In the genomic region with DNA sequence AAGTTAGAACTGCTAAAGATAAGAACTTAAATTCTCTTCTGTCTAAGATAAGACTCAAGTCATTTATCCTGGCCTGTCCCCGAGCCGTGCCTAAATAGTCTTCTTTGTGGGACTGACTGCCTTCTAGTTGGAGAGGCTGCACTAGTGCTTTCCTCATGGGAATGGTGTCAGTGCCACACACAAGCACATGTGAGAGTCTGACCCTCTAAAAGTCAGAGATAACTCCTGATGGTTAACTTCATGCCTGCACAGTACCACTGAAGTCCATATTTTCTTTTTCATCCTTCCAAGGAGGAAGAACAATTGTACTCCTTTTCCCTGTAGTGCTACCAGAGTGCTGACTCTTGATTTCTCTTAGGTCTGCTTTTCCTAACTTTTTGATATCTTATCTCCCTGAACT, we compare ENCODE assay signal across 27 cellular contexts.
"Had no signal": no experiment of that assay in that cellular context is flagged by ENCODE, and none has a peak within 500 bp of the region (broad histone marks: within the 10 kb centered on the region; RNA-seq: fewer than 3 reads in every experiment).

No MANE protein-coding gene starts in this region.

- H3K36me3 ChIP-seq: brain microvascular endothelial cell, esophagus muscularis mucosa, gastrocnemius medialis had no signal

- H3K27me3 ChIP-seq: brain microvascular endothelial cell, esophagus muscularis mucosa, foreskin keratinocyte, gastrocnemius medialis had no signal

- H3K9me3 ChIP-seq: esophagus muscularis mucosa, gastrocnemius medialis had no signal

- H3K27ac ChIP-seq: brain microvascular endothelial cell, esophagus muscularis mucosa, foreskin keratinocyte, gastrocnemius medialis had no signal

- ATAC-seq: activated CD4-positive, alpha-beta T cell treated with anti-CD3 and anti-CD28 coated beads for 36 hours; activated CD8-positive, alpha-beta memory T cell treated with anti-CD3 and anti-CD28 coated beads, Interleukin-2, amount 10 ng/mL, durations not matched to agents 7 days and 5 days; activated CD8-positive, alpha-beta T cell treated with anti-CD3 and anti-CD28 coated beads, Interleukin-2, amount 10 ng/mL, durations not matched to agents 7 days and 5 days; effector memory CD8-positive, alpha-beta T cell; foreskin keratinocyte; gastrocnemius medialis; T-helper 17 cell had no signal

- DNase-seq: activated CD4-positive, alpha-beta memory T cell treated with anti-CD3 and anti-CD28 coated beads for 36 hours; activated CD4-positive, alpha-beta T cell treated with anti-CD3 and anti-CD28 coated beads for 36 hours; activated CD4-positive, alpha-beta T cell treated with anti-CD3 and anti-CD28 coated beads, Interleukin-2, amount 10 ng/mL, durations not matched to agents 24 days and 14 days; activated CD4-positive, CD25-positive, alpha-beta regulatory T cell; activated CD4-positive, CD25-positive, alpha-beta regulatory T cell treated with anti-CD3 and anti-CD28 coated beads, Interleukin-2, amount 50 U/mL, for 72 hours; activated CD8-positive, alpha-beta memory T cell treated with anti-CD3 and anti-CD28 coated beads, Interleukin-2, amount 10 ng/mL, durations not matched to agents 7 days and 5 days; activated CD8-positive, alpha-beta memory T cell treated with anti-CD3 and anti-CD28 coated beads, Interleukin-2, amount 50 U/mL, for 4 hours; activated CD8-positive, alpha-beta T cell treated with anti-CD3 and anti-CD28 coated beads, Interleukin-2, amount 10 ng/mL, durations not matched to agents 7 days and 5 days; activated effector memory CD4-positive, alpha-beta T cell treated with anti-CD3 and anti-CD28 coated beads, Interleukin-2, amount 50 U/mL, for 16 hours; activated naive CD4-positive, alpha-beta T cell treated with anti-CD3 and anti-CD28 coated beads for 36 hours; activated naive CD8-positive, alpha-beta T cell treated with anti-CD3 and anti-CD28 coated beads, Interleukin-2, amount 10 ng/mL, durations not matched to agents 7 days and 5 days; activated T-cell treated with anti-CD3 and anti-CD28 coated beads, Interleukin-2, amount 50 U/mL, for 1 hour; activated T-cell treated with anti-CD3 and anti-CD28 coated beads, Interleukin-2, amount 50 U/mL, for 48 hours; brain microvascular endothelial cell; caudate nucleus; cortex of kidney; dermis blood vessel endothelial cell; effector CD4-positive, alpha-beta T cell; effector memory CD8-positive, alpha-beta T cell; erythroblast; foreskin keratinocyte; gastrocnemius medialis; glutamatergic neuron; T-helper 1 cell; T-helper 17 cell; T1000 had no signal

- H3K4me3 ChIP-seq: esophagus muscularis mucosa, gastrocnemius medialis had no signal

- H3K4me1 ChIP-seq: foreskin keratinocyte, gastrocnemius medialis had no signal
